ENCODE assay signal across 24 cellular contexts in genomic region chr5:92581690-92582089, GRCh38.
"Had no signal": no experiment of that assay in that cellular context is flagged by ENCODE, and none has a peak within 500 bp of the region (broad histone marks: within the 10 kb centered on the region; RNA-seq: fewer than 3 reads in every experiment).

No MANE protein-coding gene starts in this region.

- H3K36me3 ChIP-seq: MG63, Peyer's patch, SJCRH30 had no signal

- H3K4me3 ChIP-seq: MG63, Peyer's patch, SJCRH30 had no signal

- H3K27me3 ChIP-seq: MG63, Peyer's patch, SJCRH30 had no signal

- H3K9ac ChIP-seq: SK-N-SH had no signal

- H3K9me2 ChIP-seq: SK-N-SH had no signal

- H3K4me1 ChIP-seq: Peyer's patch, SJCRH30 had no signal

- H3K4me2 ChIP-seq: SK-N-SH had no signal

- H3K9me3 ChIP-seq: Peyer's patch, SJCRH30, SK-N-SH had no signal

- DNase-seq: Karpas-422; KBM-7; NCI-H1092; NCI-H1105 treated with DMSO at 0.1 percent for 48 hours; NCI-H1417 treated with DMSO at 0.1 percent for 48 hours; NCI-H146; NCI-H1694 treated with DMSO at 0.1 percent for 48 hours; NCI-H1930; NCI-H2081; NCI-H2107; NCI-H2227 treated with DMSO at 0.1 percent for 48 hours; NCI-H524; NCI-H526 treated with DMSO at 0.1 percent for 48 hours; NCI-H774; NK-92 treated with Interleukin-12 subunit alpha and Interleukin-12 subunit beta, amount 100 ng/mL, for 24 hours; PC-3; Peyer's patch; SHP77 treated with DMSO at 0.1 percent for 48 hours; SJCRH30; SK-N-SH; SW 1271; T-helper 1 cell had no signal

- ATAC-seq: PC-3, Right ventricle myocardium inferior had no signal

- H3K27ac ChIP-seq: Peyer's patch, SJCRH30 had no signal
